In genomic region chr15:60511351-60512157, GRCh38 we compare ENCODE assay signal across 15 cellular contexts. TPM values are rescaled to one million over a fixed set of nuclear protein-coding genes. Genes with fewer than 3 reads are reported as not detected.
DNase-seq lines count a peak whose midpoint lies in the region; ATAC-seq and TF ChIP-seq lines count a peak whose summit lies in the region.
"Had no signal": no experiment of that assay in that cellular context is flagged by ENCODE, and none has a peak within 500 bp of the region (broad histone marks: within the 10 kb centered on the region; RNA-seq: fewer than 3 reads in every experiment).

No MANE protein-coding gene starts in this region.

- H3K36me3 Mint-ChIP-seq in activated naive CD4-positive, alpha-beta T cell treated with anti-CD3 and anti-CD28 coated beads, Interleukin-2, amount 50 U/mL, for 24 hours, result peaks cover 16% of the 10 kb centered on the region
- peaks cover 89% of the 10 kb centered on the region for H3K36me3 Mint-ChIP-seq in effector memory CD8-positive, alpha-beta T cell (ENCODE audit: insufficient read depth)

- H3K9me3 Mint-ChIP-seq in activated naive CD4-positive, alpha-beta T cell treated with anti-CD3 and anti-CD28 coated beads, Interleukin-2, amount 50 U/mL, for 24 hours, result no peaks in the 10 kb centered on the region
- H3K9me3 Mint-ChIP-seq in effector memory CD8-positive, alpha-beta T cell, result no peaks in the 10 kb centered on the region
- no peaks in the 10 kb centered on the region for H3K9me3 Mint-ChIP-seq in stimulated activated naive CD8-positive, alpha-beta T cell treated with anti-CD3 and anti-CD28 coated beads, Interleukin-15, amount 100 ng/mL, for 72 hours
- H3K9me3 Mint-ChIP-seq: dendritic cell treated with granulocyte-macrophage colony-stimulating factor and Interleukin-4, amounts not matched to agents 40 ng/mL and 50 ng/mL, for 4 days; T-helper 1 cell treated with Interleukin-12 subunit alpha and Interleukin-12 subunit beta and Interleukin-4 antibody, amounts not matched to agents 30 μg/mL and 1 μg/mL, for 36 hours had no signal

- DNase-seq in activated naive CD4-positive, alpha-beta T cell treated with anti-CD3 and anti-CD28 coated beads, Interleukin-2, amount 50 U/mL, for 16 hours, result no peak
- no peak for DNase-seq in effector memory CD8-positive, alpha-beta T cell
- peak; percentile 23 to 28 for DNase-seq in stimulated activated naive CD8-positive, alpha-beta T cell treated with anti-CD3 and anti-CD28 coated beads, Interleukin-15, amount 100 ng/mL, for 72 hours
- no peak for DNase-seq in COLO668 (lab: John Stamatoyannopoulos, UW; ENCODE audit: unreplicated experiment)
- no peak for DNase-seq in NCI-H82 treated with DMSO at 0.1 percent for 48 hours (lab: John Stamatoyannopoulos, UW; ENCODE audit: unreplicated experiment)
- DNase-seq: NCI-H187 treated with DMSO at 0.1 percent for 48 hours; SIG-M5; stimulated activated CD4-positive, alpha-beta T cell treated with anti-CD3 and anti-CD28 coated beads, Interleukin-4, amount 100 ng/mL, for 1 hour; testis had no signal

- H3K27me3 Mint-ChIP-seq in activated naive CD4-positive, alpha-beta T cell treated with anti-CD3 and anti-CD28 coated beads, Interleukin-2, amount 50 U/mL, for 24 hours, result no peaks in the 10 kb centered on the region
- no peaks in the 10 kb centered on the region for H3K27me3 Mint-ChIP-seq in effector memory CD8-positive, alpha-beta T cell
- H3K27me3 Mint-ChIP-seq in stimulated activated naive CD8-positive, alpha-beta T cell treated with anti-CD3 and anti-CD28 coated beads, Interleukin-15, amount 100 ng/mL, for 72 hours, result no peaks in the 10 kb centered on the region
- H3K27me3 Mint-ChIP-seq: dendritic cell treated with granulocyte-macrophage colony-stimulating factor and Interleukin-4, amounts not matched to agents 40 ng/mL and 50 ng/mL, for 4 days had no signal

- H3K27ac Mint-ChIP-seq in activated naive CD4-positive, alpha-beta T cell treated with anti-CD3 and anti-CD28 coated beads, Interleukin-2, amount 50 U/mL, for 24 hours, result peak overlapping the region; percentile 76
- H3K27ac Mint-ChIP-seq in effector memory CD8-positive, alpha-beta T cell, result peak overlapping the region; percentile 77 to 91
- H3K27ac Mint-ChIP-seq in stimulated activated naive CD8-positive, alpha-beta T cell treated with anti-CD3 and anti-CD28 coated beads, Interleukin-15, amount 100 ng/mL, for 72 hours, result peak overlapping the region; percentile 43 to 63
- H3K27ac Mint-ChIP-seq: dendritic cell treated with granulocyte-macrophage colony-stimulating factor and Interleukin-4, amounts not matched to agents 40 ng/mL and 50 ng/mL, for 4 days; T-helper 1 cell treated with Interleukin-12 subunit alpha and Interleukin-12 subunit beta and Interleukin-4 antibody, amounts not matched to agents 30 μg/mL and 1 μg/mL, for 36 hours had no signal

- peak; percentile 10 for ATAC-seq in effector memory CD8-positive, alpha-beta T cell (replicated peaks)
- peak; percentile 53 for ATAC-seq in stimulated activated naive CD8-positive, alpha-beta T cell treated with anti-CD3 and anti-CD28 coated beads, Interleukin-15, amount 100 ng/mL, for 72 hours
- no peak for ATAC-seq in HG02970 (IDR thresholded peaks at IDR 0.05; ENCODE audit: low FRiP score, unreplicated experiment)
- ATAC-seq: left lung had no signal

- H3K4me1 Mint-ChIP-seq in activated naive CD4-positive, alpha-beta T cell treated with anti-CD3 and anti-CD28 coated beads, Interleukin-2, amount 50 U/mL, for 24 hours, result peaks cover 43% of the 10 kb centered on the region
- peaks cover 28 to 35% of the 10 kb centered on the region in 2 donors for H3K4me1 Mint-ChIP-seq in effector memory CD8-positive, alpha-beta T cell (ENCODE audit: low read depth in 2 of 2)
- peaks cover 62% of the 10 kb centered on the region for H3K4me1 Mint-ChIP-seq in stimulated activated naive CD8-positive, alpha-beta T cell treated with anti-CD3 and anti-CD28 coated beads, Interleukin-15, amount 100 ng/mL, for 72 hours

- peak overlapping the region; percentile 5 for H3K4me3 Mint-ChIP-seq in activated naive CD4-positive, alpha-beta T cell treated with anti-CD3 and anti-CD28 coated beads, Interleukin-2, amount 50 U/mL, for 24 hours
- H3K4me3 Mint-ChIP-seq in effector memory CD8-positive, alpha-beta T cell, result peak overlapping the region in 1 of 2 donors; percentile 11
- peak overlapping the region; percentile 51 to 52 for H3K4me3 Mint-ChIP-seq in stimulated activated naive CD8-positive, alpha-beta T cell treated with anti-CD3 and anti-CD28 coated beads, Interleukin-15, amount 100 ng/mL, for 72 hours
- H3K4me3 Mint-ChIP-seq: dendritic cell treated with granulocyte-macrophage colony-stimulating factor and Interleukin-4, amounts not matched to agents 40 ng/mL and 50 ng/mL, for 4 days; T-helper 1 cell treated with Interleukin-12 subunit alpha and Interleukin-12 subunit beta and Interleukin-4 antibody, amounts not matched to agents 30 μg/mL and 1 μg/mL, for 36 hours had no signal

TF ChIP-seq in PFSK-1, 5 proteins besides CTCF, POLR2A, EP300 and RAD21:
- TF ChIP-seq SIN3A (IDR thresholded peaks at IDR 0.05; ENCODE audit: borderline replicate concordance, insufficient read depth, low read length) (no peak), TAF1 (IDR thresholded peaks at IDR 0.05; ENCODE audit: borderline replicate concordance, insufficient read depth, low read length) (no peak), FOXP2 (optimal IDR thresholded peaks at IDR 0.05; ENCODE audit: borderline replicate concordance, extremely low read depth, extremely low read length, insufficient read depth) (peak; percentile 28), POLR2AphosphoS5 (IDR thresholded peaks at IDR 0.05; ENCODE audit: low read depth, low read length) (no peak)
- TF ChIP-seq, protein P1, sequence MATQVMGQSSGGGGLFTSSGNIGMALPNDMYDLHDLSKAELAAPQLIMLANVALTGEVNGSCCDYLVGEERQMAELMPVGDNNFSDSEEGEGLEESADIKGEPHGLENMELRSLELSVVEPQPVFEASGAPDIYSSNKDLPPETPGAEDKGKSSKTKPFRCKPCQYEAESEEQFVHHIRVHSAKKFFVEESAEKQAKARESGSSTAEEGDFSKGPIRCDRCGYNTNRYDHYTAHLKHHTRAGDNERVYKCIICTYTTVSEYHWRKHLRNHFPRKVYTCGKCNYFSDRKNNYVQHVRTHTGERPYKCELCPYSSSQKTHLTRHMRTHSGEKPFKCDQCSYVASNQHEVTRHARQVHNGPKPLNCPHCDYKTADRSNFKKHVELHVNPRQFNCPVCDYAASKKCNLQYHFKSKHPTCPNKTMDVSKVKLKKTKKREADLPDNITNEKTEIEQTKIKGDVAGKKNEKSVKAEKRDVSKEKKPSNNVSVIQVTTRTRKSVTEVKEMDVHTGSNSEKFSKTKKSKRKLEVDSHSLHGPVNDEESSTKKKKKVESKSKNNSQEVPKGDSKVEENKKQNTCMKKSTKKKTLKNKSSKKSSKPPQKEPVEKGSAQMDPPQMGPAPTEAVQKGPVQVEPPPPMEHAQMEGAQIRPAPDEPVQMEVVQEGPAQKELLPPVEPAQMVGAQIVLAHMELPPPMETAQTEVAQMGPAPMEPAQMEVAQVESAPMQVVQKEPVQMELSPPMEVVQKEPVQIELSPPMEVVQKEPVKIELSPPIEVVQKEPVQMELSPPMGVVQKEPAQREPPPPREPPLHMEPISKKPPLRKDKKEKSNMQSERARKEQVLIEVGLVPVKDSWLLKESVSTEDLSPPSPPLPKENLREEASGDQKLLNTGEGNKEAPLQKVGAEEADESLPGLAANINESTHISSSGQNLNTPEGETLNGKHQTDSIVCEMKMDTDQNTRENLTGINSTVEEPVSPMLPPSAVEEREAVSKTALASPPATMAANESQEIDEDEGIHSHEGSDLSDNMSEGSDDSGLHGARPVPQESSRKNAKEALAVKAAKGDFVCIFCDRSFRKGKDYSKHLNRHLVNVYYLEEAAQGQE (IDR thresholded peaks at IDR 0.05; ENCODE audit: insufficient read depth in 1 of 2, low read depth in 2 of 2, low read length in 2 of 2), result no peak

RNA-seq across cellular contexts. Expression of gene ICE2, which starts 32.6 kb away (rescaled TPM):
- polyA plus RNA-seq in PFSK-1 (2012; ENCODE audit: insufficient read length, low read depth), result 21.9 TPM

Comparison
In these comparisons a context has a peak if more than half of its experiments do, and no peak if none do; other contexts are left out.
1. DNase-seq: peak in stimulated activated naive CD8-positive, alpha-beta T cell treated with anti-CD3 and anti-CD28 coated beads, Interleukin-15, amount 100 ng/mL, for 72 hours (2 of 2); none in activated naive CD4-positive, alpha-beta T cell treated with anti-CD3 and anti-CD28 coated beads, Interleukin-2, amount 50 U/mL, for 16 hours (single experiment), effector memory CD8-positive, alpha-beta T cell (0 of 3), COLO668 (single experiment) and NCI-H82 treated with DMSO at 0.1 percent for 48 hours (single experiment).
2. Peak in every context shown above with its lines, with median percentiles within 50 percentile points of each other: H3K27ac Mint-ChIP-seq.